Comparison of ENCODE assay signal across 16 cellular contexts in the genomic region with DNA sequence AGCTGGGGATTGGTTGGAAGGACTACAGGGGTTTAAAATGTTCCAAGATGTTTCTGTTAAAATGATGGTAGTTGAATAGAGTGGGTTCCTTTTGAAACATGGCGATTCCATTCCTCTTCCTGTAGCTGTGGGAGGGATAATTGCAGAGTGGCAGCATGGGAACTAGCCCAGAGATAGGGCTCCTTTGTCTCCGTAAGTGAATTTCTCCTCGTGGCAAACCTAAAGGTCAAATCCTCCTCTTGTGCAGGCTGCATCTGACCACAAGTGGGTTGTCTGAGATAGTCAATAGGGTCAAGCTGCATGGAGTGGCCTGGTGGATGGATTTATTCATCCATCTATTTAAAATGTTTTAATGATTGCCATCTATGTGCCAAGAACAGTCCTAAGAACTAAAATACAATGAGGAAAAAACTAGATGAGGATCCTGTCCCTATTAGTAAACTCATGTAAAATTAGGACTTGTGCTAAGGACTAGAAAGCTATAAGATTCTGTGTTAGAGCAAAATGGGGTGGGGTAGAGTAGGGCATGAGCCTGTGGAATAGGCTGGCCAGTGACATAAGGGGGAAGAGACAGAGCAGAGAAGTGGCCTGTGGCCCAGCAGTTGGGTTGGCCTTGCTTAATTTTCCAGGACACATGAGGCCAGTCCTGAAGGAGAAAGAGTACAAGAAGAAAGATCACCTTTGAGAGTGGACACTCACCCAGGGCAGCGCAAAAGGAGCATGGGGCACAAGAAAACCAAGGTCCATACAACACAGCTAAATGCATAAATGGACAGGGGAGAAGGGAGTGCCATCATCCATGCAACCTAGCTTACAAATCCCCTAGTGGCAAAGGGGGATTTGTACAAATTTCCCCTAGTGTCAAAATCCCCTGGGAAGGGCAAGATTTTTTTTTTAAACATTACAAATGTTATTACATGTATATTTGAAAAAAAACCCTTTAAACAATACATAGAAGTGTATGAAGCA.
A peak's percentile ranks its signal among the peaks of the same experiment; 100 is the strongest.
DNase-seq lines count a peak whose midpoint lies in the region; ATAC-seq, FAIRE-seq and TF ChIP-seq lines count a peak whose summit lies in the region.
"Had no signal": no experiment of that assay in that cellular context is flagged by ENCODE, and none has a peak within 500 bp of the region (broad histone marks: within the 10 kb centered on the region; RNA-seq: fewer than 3 reads in every experiment).

No MANE protein-coding gene starts in this region.

- intact Hi-C loops in GM12878 (cut with micrococcal nuclease; ENCODE audit: unreplicated experiment), result loop anchor here (5.0 kb wide), 1 partner anchor 89 kb away; a partner anchor contains a TSS
- intact Hi-C loops in spleen (cut with DNase I; ENCODE audit: low total_unique reads), result no loop called here

- no peak for FAIRE-seq in GM12878 (lab: Jason Lieb, UNC)
- FAIRE-seq: GM12892, H54 had no signal

- peaks cover 14% of the 10 kb centered on the region for H3K4me1 Mint-ChIP-seq in GM23338

- peak; percentile 44 for DNase-seq in GM12865 (ENCODE audit: low read depth)
- no peak for DNase-seq in GM23338 (ENCODE audit: low spot score)
- no peak for DNase-seq in GM12878 (ENCODE audit: low read depth, low spot score)
- DNase-seq in trophoblast cell, result no peak
- DNase-seq in spleen, result no peak
- no peak for DNase-seq in RPMI8226
- DNase-seq in activated CD8-positive, alpha-beta memory T cell treated with anti-CD3 and anti-CD28 coated beads, Interleukin-2, amount 50 U/mL, for 48 hours, result no peak
- DNase-seq: ACHN; Calu3; CD4-positive, CD25-positive, alpha-beta regulatory T cell; NCI-H1436 treated with DMSO at 0.1 percent for 48 hours; NCI-H2081 treated with DMSO at 0.1 percent for 48 hours; NCI-H226; SHP77 had no signal

- H3K4me3 ChIP-seq in GM12865 (ENCODE audit: low read depth, low read length), result no peak overlapping the region
- no peak overlapping the region for H3K4me3 ChIP-seq in GM23338
- no peak overlapping the region for H3K4me3 ChIP-seq in GM12878
- no peak overlapping the region for H3K4me3 ChIP-seq in trophoblast cell (ENCODE audit: low read depth, low read length)
- no peak overlapping the region for H3K4me3 ChIP-seq in spleen

- no peak for TF ChIP-seq EP300 in GM12878 (IDR thresholded peaks at IDR 0.05; ENCODE audit: borderline replicate concordance in 1 of 2, control insufficient read depth in 1 of 2, low read depth in 2 of 2, low read length in 2 of 2)

- peaks cover 2% of the 10 kb centered on the region for H3K27me3 Mint-ChIP-seq in GM23338 (ENCODE audit: insufficient read depth, low read depth, poor library complexity)
- H3K27me3 Mint-ChIP-seq: CD4-positive, CD25-positive, alpha-beta regulatory T cell had no signal

- no peaks in the 10 kb centered on the region for H3K9me2 ChIP-seq in GM23338 (ENCODE audit: insufficient read depth)

- no peak overlapping the region for H3K27ac Mint-ChIP-seq in GM23338
- H3K27ac Mint-ChIP-seq: CD4-positive, CD25-positive, alpha-beta regulatory T cell had no signal

- peak overlapping the region; percentile 58 for H4K8ac ChIP-seq in trophoblast cell (ENCODE audit: low read depth, low read length)

- H3K27me3 ChIP-seq in GM23338 (ENCODE audit: insufficient read depth) (no peaks in the 10 kb centered on the region), GM12878 (replicated peaks in 1 of 2; ENCODE audit: control insufficient read depth in 2 of 2, insufficient read depth in 2 of 2, low read length in 1 of 2) (no peaks in the 10 kb centered on the region), trophoblast cell (ENCODE audit: insufficient read depth, low read length) (no peaks in the 10 kb centered on the region), spleen (replicated peaks in 1 of 7) (no peaks in the 10 kb centered on the region)

- peak overlapping the region; percentile 97 for H2BK12ac ChIP-seq in trophoblast cell (ENCODE audit: low read length)

- BruUV-seq in GM12878 (replicated peaks; lab: Mats Ljungman, UMichigan), result no TSS peak

- peaks cover 21% of the 10 kb centered on the region for H3K79me1 ChIP-seq in trophoblast cell (ENCODE audit: low read length)

- H3K4me2 ChIP-seq in GM23338 (no peak overlapping the region), GM12878 (ENCODE audit: control insufficient read depth, insufficient read depth) (no peak overlapping the region), trophoblast cell (ENCODE audit: low read length) (no peak overlapping the region)

- H3K27ac ChIP-seq in GM23338 (ENCODE audit: low read depth) (no peak overlapping the region), GM12878 (ENCODE audit: control insufficient read depth, insufficient read depth) (no peak overlapping the region), trophoblast cell (ENCODE audit: low read depth, low read length) (no peak overlapping the region), spleen (no peak overlapping the region)

- H3K18ac ChIP-seq in trophoblast cell (ENCODE audit: low read length), result no peak overlapping the region

- RAD21 ChIA-PET in GM12878 (lab: Charles Lee; ENCODE audit: unreplicated experiment), result interaction anchor here (0.7 kb wide), 1 partner anchor 67 kb away, joined by 4 read pairs; no protein-coding TSS in a partner anchor

- peaks cover 2% of the 10 kb centered on the region; the same call in 1 of the 3 replicates for H3K9me3 ChIP-seq in GM12878 (replicated peaks; ENCODE audit: control insufficient read depth, insufficient read depth, low read length)
- peaks cover 1% of the 10 kb centered on the region for H3K9me3 ChIP-seq in trophoblast cell (ENCODE audit: insufficient read depth, low read depth, low read length)
- H3K9me3 ChIP-seq in spleen, result peaks cover 0 to 6% (median 0%) of the 10 kb centered on the region in 8 donors

- H3K36me3 ChIP-seq in GM23338 (ENCODE audit: insufficient read depth) (no peaks in the 10 kb centered on the region), GM12878 (ENCODE audit: control insufficient read depth in 2 of 2, insufficient read depth in 2 of 2, low read length in 1 of 2) (no peaks in the 10 kb centered on the region), trophoblast cell (ENCODE audit: control insufficient read depth in 1 of 2, insufficient read depth in 2 of 2, low read length in 2 of 2) (peaks cover 0 to 1% of the 10 kb centered on the region in 2 experiments), spleen (no peaks in the 10 kb centered on the region)

- H3K9me3 Mint-ChIP-seq in GM23338, result peaks cover 10% of the 10 kb centered on the region; the same call in 1 of the 3 replicates

- H3K79me2 ChIP-seq in GM23338 (replicated peaks; ENCODE audit: insufficient read depth), result no peaks in the 10 kb centered on the region
- H3K79me2 ChIP-seq in GM12878 (ENCODE audit: control insufficient read depth, insufficient read depth, low read length), result no peaks in the 10 kb centered on the region
- peaks cover 4% of the 10 kb centered on the region for H3K79me2 ChIP-seq in trophoblast cell (ENCODE audit: control insufficient read depth, insufficient read depth, low read length, poor library complexity)

- H4K20me1 ChIP-seq in GM23338 (replicated peaks; ENCODE audit: insufficient read depth) (no peaks in the 10 kb centered on the region), GM12878 (ENCODE audit: control insufficient read depth, insufficient read depth) (no peaks in the 10 kb centered on the region)

- no peaks in the 10 kb centered on the region for H3F3A ChIP-seq in GM23338 (replicated peaks; ENCODE audit: low read depth)

- peaks cover 11% of the 10 kb centered on the region for H3K4me1 ChIP-seq in GM23338 (ENCODE audit: insufficient read depth)
- no peaks in the 10 kb centered on the region for H3K4me1 ChIP-seq in GM12878 (ENCODE audit: control insufficient read depth, insufficient read depth, low read length)
- H3K4me1 ChIP-seq in trophoblast cell (ENCODE audit: control insufficient read depth in 1 of 2, insufficient read depth in 2 of 2, low read length in 2 of 2), result peaks cover 5 to 6% of the 10 kb centered on the region in 2 experiments
- peaks cover 0 to 15% (median 3%) of the 10 kb centered on the region in 6 donors for H3K4me1 ChIP-seq in spleen

- no peak overlapping the region for H3K4me3 Mint-ChIP-seq in GM23338
- H3K4me3 Mint-ChIP-seq: CD4-positive, CD25-positive, alpha-beta regulatory T cell had no signal

- TF ChIP-seq RAD21 in GM12878 (IDR thresholded peaks at IDR 0.05; ENCODE audit: insufficient read depth, low read depth, low read length), result no peak

- H2AFZ ChIP-seq in GM23338, result peak overlapping the region; percentile 38; the same call in 1 of the 2 replicates
- H2AFZ ChIP-seq in GM12878 (ENCODE audit: control insufficient read depth, low read depth, low read length), result no peak overlapping the region
- H2AFZ ChIP-seq in trophoblast cell (ENCODE audit: insufficient read depth, low read length, poor library complexity), result no peak overlapping the region

- H3K36me3 Mint-ChIP-seq in GM23338 (ENCODE audit: low read depth), result no peaks in the 10 kb centered on the region
- H3K36me3 Mint-ChIP-seq: CD4-positive, CD25-positive, alpha-beta regulatory T cell had no signal

- in situ Hi-C loops in GM12878 (cut with MboI), result no loop called here

- peak overlapping the region; percentile 64 for H3K14ac ChIP-seq in trophoblast cell (ENCODE audit: low read length)

- H2BK5ac ChIP-seq in trophoblast cell (ENCODE audit: low read depth, low read length, poor library complexity), result peak overlapping the region; percentile 57

- POLR2A ChIA-PET in GM12878 (lab: Charles Lee), result interaction anchor here (0.7 kb wide), 1 partner anchor 89 kb away, joined by 4 read pairs; no protein-coding TSS in a partner anchor

- no peak overlapping the region for H4K12ac ChIP-seq in trophoblast cell (ENCODE audit: low read depth, low read length)

- CTCF ChIA-PET in GM12878 (lab: Yijun Ruan, JAX), result interaction anchor here (1.1 to 2.0 kb wide), 2 partner anchors 58 to 189 kb away, joined by 3 to 5 read pairs; no protein-coding TSS in a partner anchor

- H3K4ac ChIP-seq in trophoblast cell (ENCODE audit: low read depth, low read length), result peak overlapping the region; percentile 51

- peak overlapping the region; percentile 73 for H2AK5ac ChIP-seq in trophoblast cell (ENCODE audit: low read length)

- 39% methylated on average over 4 of the region's 4 CpGs for WGBS in GM12878 (ENCODE audit: insufficient coverage, insufficient replicate concordance, low lambda C conversion rate, missing lambda C conversion rate)
- WGBS in trophoblast cell (ENCODE audit: extremely low coverage, insufficient coverage, insufficient read length), result no CpG with 5 or more reads among the region's 4 CpGs
- WGBS in spleen, 5 donors, result 83 to 96% (median 85%) methylated on average over 4 of the region's 4 CpGs

- SMC1A ChIA-PET in GM12878 (lab: Charles Lee; ENCODE audit: uncharacterized antibody, unreplicated experiment), result no interaction called here

- peak overlapping the region; percentile 50 for H4K91ac ChIP-seq in trophoblast cell (ENCODE audit: low read depth, low read length)

- no peak overlapping the region for H3K23ac ChIP-seq in trophoblast cell (ENCODE audit: low read length)

- H3K9ac ChIP-seq in GM12878 (ENCODE audit: control insufficient read depth, insufficient read depth, low read length), result no peak overlapping the region
- H3K9ac ChIP-seq in trophoblast cell (ENCODE audit: low read length), result no peak overlapping the region

- H2BK120ac ChIP-seq in trophoblast cell (ENCODE audit: insufficient read depth, low read length, poor library complexity), result peak overlapping the region; percentile 89

- TF ChIP-seq CTCF in GM12865 (IDR thresholded peaks at IDR 0.05; ENCODE audit: insufficient read depth, low read depth, low read length, missing control alignments), result no peak
- no peak for TF ChIP-seq CTCF in GM23338 (conservative IDR thresholded peaks at IDR 0.05; ENCODE audit: low read depth in 2 of 2)
- no peak for TF ChIP-seq CTCF in GM12878 (IDR thresholded peaks at IDR 0.05 in 2 of 3, conservative IDR thresholded peaks at IDR 0.05 in 1 of 3; ENCODE audit: control insufficient read depth in 2 of 3, extremely low read depth in 1 of 3, insufficient read depth in 1 of 3, low read depth in 3 of 3, low read length in 3 of 3)
- no peak for TF ChIP-seq CTCF in spleen (IDR thresholded peaks at IDR 0.05 in 8 of 11, conservative IDR thresholded peaks at IDR 0.05 in 3 of 11)

- no peak for TF ChIP-seq POLR2A in GM12878 (IDR thresholded peaks at IDR 0.05; ENCODE audit: low read depth, low read length)
- TF ChIP-seq POLR2A in spleen (IDR thresholded peaks at IDR 0.05), result no peak

- ATAC-seq in GM23338 (no peak), GM12878 (peak; percentile 65)
